1 cellular context compared by ENCODE assay signal in the genomic region with DNA sequence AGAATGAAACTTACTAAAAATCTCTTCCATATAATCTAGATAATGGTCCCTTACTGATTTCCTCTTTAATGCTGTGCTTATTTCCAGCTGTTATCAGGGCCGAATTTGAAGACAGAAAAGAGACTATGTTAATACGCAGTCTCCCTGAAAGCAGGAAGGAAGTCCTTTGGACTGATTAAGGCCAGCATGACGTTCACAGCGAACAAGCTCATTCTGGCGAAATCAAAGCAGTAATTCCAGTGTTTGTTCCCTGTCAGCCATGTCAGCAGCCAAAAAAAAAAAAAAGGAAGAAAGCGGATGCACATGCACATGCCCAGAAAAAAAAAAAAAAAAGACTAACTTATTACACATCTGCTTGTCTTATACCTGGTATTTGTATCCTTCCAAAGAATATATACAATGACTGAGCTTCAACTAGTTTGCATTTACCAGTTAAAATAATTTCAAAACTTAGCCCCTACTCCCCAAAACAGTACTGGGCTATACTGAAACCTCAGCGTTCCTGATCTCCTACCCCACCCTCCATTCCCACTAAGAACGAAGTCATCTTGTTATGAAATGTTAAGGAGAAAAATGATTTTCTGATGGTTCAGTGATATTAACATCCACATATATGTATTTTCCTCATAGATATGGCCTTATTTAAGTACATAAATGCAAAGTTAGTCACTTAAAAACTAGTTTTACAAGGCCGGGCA.
TF ChIP-seq lines count a peak whose summit lies in the region.

No MANE protein-coding gene starts in this region.

TF ChIP-seq in GM23338, 12 proteins besides CTCF, POLR2A, EP300 and RAD21 (continued from another document):
- TF ChIP-seq, protein P1, sequence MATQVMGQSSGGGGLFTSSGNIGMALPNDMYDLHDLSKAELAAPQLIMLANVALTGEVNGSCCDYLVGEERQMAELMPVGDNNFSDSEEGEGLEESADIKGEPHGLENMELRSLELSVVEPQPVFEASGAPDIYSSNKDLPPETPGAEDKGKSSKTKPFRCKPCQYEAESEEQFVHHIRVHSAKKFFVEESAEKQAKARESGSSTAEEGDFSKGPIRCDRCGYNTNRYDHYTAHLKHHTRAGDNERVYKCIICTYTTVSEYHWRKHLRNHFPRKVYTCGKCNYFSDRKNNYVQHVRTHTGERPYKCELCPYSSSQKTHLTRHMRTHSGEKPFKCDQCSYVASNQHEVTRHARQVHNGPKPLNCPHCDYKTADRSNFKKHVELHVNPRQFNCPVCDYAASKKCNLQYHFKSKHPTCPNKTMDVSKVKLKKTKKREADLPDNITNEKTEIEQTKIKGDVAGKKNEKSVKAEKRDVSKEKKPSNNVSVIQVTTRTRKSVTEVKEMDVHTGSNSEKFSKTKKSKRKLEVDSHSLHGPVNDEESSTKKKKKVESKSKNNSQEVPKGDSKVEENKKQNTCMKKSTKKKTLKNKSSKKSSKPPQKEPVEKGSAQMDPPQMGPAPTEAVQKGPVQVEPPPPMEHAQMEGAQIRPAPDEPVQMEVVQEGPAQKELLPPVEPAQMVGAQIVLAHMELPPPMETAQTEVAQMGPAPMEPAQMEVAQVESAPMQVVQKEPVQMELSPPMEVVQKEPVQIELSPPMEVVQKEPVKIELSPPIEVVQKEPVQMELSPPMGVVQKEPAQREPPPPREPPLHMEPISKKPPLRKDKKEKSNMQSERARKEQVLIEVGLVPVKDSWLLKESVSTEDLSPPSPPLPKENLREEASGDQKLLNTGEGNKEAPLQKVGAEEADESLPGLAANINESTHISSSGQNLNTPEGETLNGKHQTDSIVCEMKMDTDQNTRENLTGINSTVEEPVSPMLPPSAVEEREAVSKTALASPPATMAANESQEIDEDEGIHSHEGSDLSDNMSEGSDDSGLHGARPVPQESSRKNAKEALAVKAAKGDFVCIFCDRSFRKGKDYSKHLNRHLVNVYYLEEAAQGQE (IDR thresholded peaks at IDR 0.05; ENCODE audit: unreplicated experiment), result no peak
- TF ChIP-seq, protein P2, sequence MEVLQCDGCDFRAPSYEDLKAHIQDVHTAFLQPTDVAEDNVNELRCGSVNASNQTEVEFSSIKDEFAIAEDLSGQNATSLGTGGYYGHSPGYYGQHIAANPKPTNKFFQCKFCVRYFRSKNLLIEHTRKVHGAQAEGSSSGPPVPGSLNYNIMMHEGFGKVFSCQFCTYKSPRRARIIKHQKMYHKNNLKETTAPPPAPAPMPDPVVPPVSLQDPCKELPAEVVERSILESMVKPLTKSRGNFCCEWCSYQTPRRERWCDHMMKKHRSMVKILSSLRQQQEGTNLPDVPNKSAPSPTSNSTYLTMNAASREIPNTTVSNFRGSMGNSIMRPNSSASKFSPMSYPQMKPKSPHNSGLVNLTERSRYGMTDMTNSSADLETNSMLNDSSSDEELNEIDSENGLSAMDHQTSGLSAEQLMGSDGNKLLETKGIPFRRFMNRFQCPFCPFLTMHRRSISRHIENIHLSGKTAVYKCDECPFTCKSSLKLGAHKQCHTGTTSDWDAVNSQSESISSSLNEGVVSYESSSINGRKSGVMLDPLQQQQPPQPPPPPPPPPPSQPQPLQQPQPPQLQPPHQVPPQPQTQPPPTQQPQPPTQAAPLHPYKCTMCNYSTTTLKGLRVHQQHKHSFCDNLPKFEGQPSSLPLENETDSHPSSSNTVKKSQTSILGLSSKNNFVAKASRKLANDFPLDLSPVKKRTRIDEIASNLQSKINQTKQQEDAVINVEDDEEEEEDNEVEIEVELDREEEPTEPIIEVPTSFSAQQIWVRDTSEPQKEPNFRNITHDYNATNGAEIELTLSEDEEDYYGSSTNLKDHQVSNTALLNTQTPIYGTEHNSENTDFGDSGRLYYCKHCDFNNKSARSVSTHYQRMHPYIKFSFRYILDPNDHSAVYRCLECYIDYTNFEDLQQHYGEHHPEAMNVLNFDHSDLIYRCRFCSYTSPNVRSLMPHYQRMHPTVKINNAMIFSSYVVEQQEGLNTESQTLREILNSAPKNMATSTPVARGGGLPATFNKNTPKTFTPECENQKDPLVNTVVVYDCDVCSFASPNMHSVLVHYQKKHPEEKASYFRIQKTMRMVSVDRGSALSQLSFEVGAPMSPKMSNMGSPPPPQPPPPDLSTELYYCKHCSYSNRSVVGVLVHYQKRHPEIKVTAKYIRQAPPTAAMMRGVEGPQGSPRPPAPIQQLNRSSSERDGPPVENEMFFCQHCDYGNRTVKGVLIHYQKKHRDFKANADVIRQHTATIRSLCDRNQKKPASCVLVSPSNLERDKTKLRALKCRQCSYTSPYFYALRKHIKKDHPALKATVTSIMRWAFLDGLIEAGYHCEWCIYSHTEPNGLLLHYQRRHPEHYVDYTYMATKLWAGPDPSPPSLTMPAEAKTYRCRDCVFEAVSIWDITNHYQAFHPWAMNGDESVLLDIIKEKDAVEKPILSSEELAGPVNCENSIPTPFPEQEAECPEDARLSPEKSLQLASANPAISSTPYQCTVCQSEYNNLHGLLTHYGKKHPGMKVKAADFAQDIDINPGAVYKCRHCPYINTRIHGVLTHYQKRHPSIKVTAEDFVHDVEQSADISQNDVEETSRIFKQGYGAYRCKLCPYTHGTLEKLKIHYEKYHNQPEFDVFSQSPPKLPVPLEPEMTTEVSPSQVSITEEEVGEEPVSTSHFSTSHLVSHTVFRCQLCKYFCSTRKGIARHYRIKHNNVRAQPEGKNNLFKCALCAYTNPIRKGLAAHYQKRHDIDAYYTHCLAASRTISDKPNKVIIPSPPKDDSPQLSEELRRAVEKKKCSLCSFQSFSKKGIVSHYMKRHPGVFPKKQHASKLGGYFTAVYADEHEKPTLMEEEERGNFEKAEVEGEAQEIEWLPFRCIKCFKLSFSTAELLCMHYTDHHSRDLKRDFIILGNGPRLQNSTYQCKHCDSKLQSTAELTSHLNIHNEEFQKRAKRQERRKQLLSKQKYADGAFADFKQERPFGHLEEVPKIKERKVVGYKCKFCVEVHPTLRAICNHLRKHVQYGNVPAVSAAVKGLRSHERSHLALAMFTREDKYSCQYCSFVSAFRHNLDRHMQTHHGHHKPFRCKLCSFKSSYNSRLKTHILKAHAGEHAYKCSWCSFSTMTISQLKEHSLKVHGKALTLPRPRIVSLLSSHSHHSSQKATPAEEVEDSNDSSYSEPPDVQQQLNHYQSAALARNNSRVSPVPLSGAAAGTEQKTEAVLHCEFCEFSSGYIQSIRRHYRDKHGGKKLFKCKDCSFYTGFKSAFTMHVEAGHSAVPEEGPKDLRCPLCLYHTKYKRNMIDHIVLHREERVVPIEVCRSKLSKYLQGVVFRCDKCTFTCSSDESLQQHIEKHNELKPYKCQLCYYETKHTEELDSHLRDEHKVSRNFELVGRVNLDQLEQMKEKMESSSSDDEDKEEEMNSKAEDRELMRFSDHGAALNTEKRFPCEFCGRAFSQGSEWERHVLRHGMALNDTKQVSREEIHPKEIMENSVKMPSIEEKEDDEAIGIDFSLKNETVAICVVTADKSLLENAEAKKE (CRISPR knock-in tag; IDR thresholded peaks at IDR 0.05), result no peak
- TF ChIP-seq JUNB (IDR thresholded peaks at IDR 0.05; ENCODE audit: unreplicated experiment), result no peak
- no peak for TF ChIP-seq EZH2phosphoT487 (IDR thresholded peaks at IDR 0.05; ENCODE audit: unreplicated experiment)
